1 cellular context compared by ENCODE assay signal in genomic region chr5:119321569-119322311, GRCh38.
A peak's percentile ranks its signal among the peaks of the same experiment; 100 is the strongest.
TF ChIP-seq lines count a peak whose summit lies in the region.

No MANE protein-coding gene starts in this region.

TF ChIP-seq in K562, 482 proteins besides CTCF, POLR2A, EP300 and RAD21 (continued from another document and continues in another):
- TF ChIP-seq ZNF740 (CRISPR knock-in tag; IDR thresholded peaks at IDR 0.05) (peak; percentile 46; the same call in 1 of the 2 replicates), ZNF740 (tag; IDR thresholded peaks at IDR 0.05) (peak; percentile 37 to 56; a peak in 1 of 4 replicates), PHF8 (IDR thresholded peaks at IDR 0.05; ENCODE audit: borderline replicate concordance, low read length) (peak; percentile 18; the same call in 1 of the 2 replicates), CEBPZ (IDR thresholded peaks at IDR 0.05; ENCODE audit: borderline replicate concordance, low read depth, low read length) (no peak), NFIC (IDR thresholded peaks at IDR 0.05) (peak; percentile 72), SP1 (CRISPR knock-in tag; IDR thresholded peaks at IDR 0.05) (no peak), SMARCB1 (IDR thresholded peaks at IDR 0.05; ENCODE audit: insufficient read length, low read depth) (no peak), PATZ1 (CRISPR knock-in tag; IDR thresholded peaks at IDR 0.05; ENCODE audit: borderline replicate concordance) (no peak), GTF2F1 (IDR thresholded peaks at IDR 0.05; ENCODE audit: low read depth, low read length) (no peak), KLF1 (tag; IDR thresholded peaks at IDR 0.05) (no peak), HMG20B (CRISPR knock-in tag; IDR thresholded peaks at IDR 0.05) (no peak), SRSF1 (IDR thresholded peaks at IDR 0.05; ENCODE audit: low read depth, low read length) (no peak), RBM39 (optimal IDR thresholded peaks at IDR 0.05; ENCODE audit: low read depth, low read length) (peak; percentile 38), ZNF146 (CRISPR knock-in tag; IDR thresholded peaks at IDR 0.05; ENCODE audit: unreplicated experiment) (no peak), E2F1 (CRISPR knock-in tag; IDR thresholded peaks at IDR 0.05) (no peak), DEAF1 (CRISPR knock-in tag; IDR thresholded peaks at IDR 0.05) (no peak), ZNF586 (CRISPR knock-in tag; conservative IDR thresholded peaks at IDR 0.05) (no peak), ZBTB40 (IDR thresholded peaks at IDR 0.05) (no peak), ZBTB40 (CRISPR knock-in tag; IDR thresholded peaks at IDR 0.05) (no peak), GABPB2 (CRISPR knock-in tag; conservative IDR thresholded peaks at IDR 0.05) (no peak), MIER1 (IDR thresholded peaks at IDR 0.05; ENCODE audit: low read depth) (no peak), ZNF224 (CRISPR knock-in tag; IDR thresholded peaks at IDR 0.05) (no peak), ARID1B (IDR thresholded peaks at IDR 0.05) (peak; percentile 97), ETV6 (IDR thresholded peaks at IDR 0.05; ENCODE audit: borderline replicate concordance in 1 of 2, low read depth in 2 of 2, low read length in 1 of 2) (no peak), ETV6 (CRISPR knock-in tag; IDR thresholded peaks at IDR 0.05; ENCODE audit: borderline replicate concordance) (no peak), KAT2B (IDR thresholded peaks at IDR 0.05; ENCODE audit: low read depth, low read length) (no peak), SAFB (IDR thresholded peaks at IDR 0.05; ENCODE audit: borderline replicate concordance, low read depth, low read length) (no peak), LARP7 (IDR thresholded peaks at IDR 0.05) (peak; percentile 71; the same call in 1 of the 2 replicates), C11orf30 (IDR thresholded peaks at IDR 0.05; ENCODE audit: low read depth) (peak; percentile 84), RB1 (IDR thresholded peaks at IDR 0.05; ENCODE audit: low read depth) (no peak), MAZ (CRISPR knock-in tag; conservative IDR thresholded peaks at IDR 0.05 in 1 of 2, IDR thresholded peaks at IDR 0.05 in 1 of 2) (peak; percentile 64 to 66; a peak in 3 of 4 replicates), PYGO2 (tag; IDR thresholded peaks at IDR 0.05) (no peak), KAT7 (CRISPR knock-in tag; IDR thresholded peaks at IDR 0.05; ENCODE audit: borderline replicate concordance) (no peak), RFX5 (IDR thresholded peaks at IDR 0.05; ENCODE audit: low read depth, low read length) (no peak), HDAC1 (IDR thresholded peaks at IDR 0.05) (peak in 1 of 2 experiments; percentile 96; a peak in 2 of 4 replicates), NR0B1 (IDR thresholded peaks at IDR 0.05; ENCODE audit: partially characterized antibody) (no peak), POLR3G (IDR thresholded peaks at IDR 0.05; ENCODE audit: extremely low read depth, insufficient read length, insufficient replicate concordance) (no peak), ZNF280A (IDR thresholded peaks at IDR 0.05; ENCODE audit: low read depth, partially characterized antibody) (no peak), KDM1A (IDR thresholded peaks at IDR 0.05) (peak; percentile 70 to 83)
